Comparison of ENCODE assay signal across 15 cellular contexts in genomic region chrX:147848009-147848408, GRCh38.
A peak's percentile ranks its signal among the peaks of the same experiment; 100 is the strongest.
DNase-seq lines count a peak whose midpoint lies in the region; ATAC-seq and TF ChIP-seq lines count a peak whose summit lies in the region.
"Had no signal": no experiment of that assay in that cellular context is flagged by ENCODE, and none has a peak within 500 bp of the region (broad histone marks: within the 10 kb centered on the region; RNA-seq: fewer than 3 reads in every experiment).

No MANE protein-coding gene starts in this region.

- H3K9me3 Mint-ChIP-seq in mesothelial cell of epicardium = peaks cover 33% of the 10 kb centered on the region

- no peak overlapping the region for H3K4me3 ChIP-seq in osteoblast (ENCODE audit: insufficient read depth, low read length)
- H3K4me3 ChIP-seq: GM12878, GM23248, SJSA1 had no signal

- H3K27ac Mint-ChIP-seq in mesothelial cell of epicardium = peak overlapping the region; percentile 89

- H3K36me3 ChIP-seq in osteoblast (ENCODE audit: insufficient read depth, low read length) = no peaks in the 10 kb centered on the region
- H3K36me3 ChIP-seq: SJSA1 had no signal

- DNase-seq in ELF-1 (ENCODE audit: low read depth, low spot score) = peak; percentile 58
- DNase-seq in astrocyte of the hippocampus (ENCODE audit: low read depth, low spot score) = peak; percentile 29
- no peak for DNase-seq in mesothelial cell of epicardium (ENCODE audit: low spot score in 2 of 2, unreplicated experiment in 2 of 2)
- DNase-seq in sciatic nerve (ENCODE audit: low spot score) = no peak
- no peak for DNase-seq in osteoblast (ENCODE audit: insufficient read length, low spot score, missing footprints)
- no peak for DNase-seq in NCI-H510A (lab: John Stamatoyannopoulos, UW)
- DNase-seq: C1 segment of cervical spinal cord, GM23248, NCI-H1092, NCI-H1694 treated with DMSO at 0.1 percent for 48 hours, NCI-H82 had no signal

- H3K36me3 Mint-ChIP-seq in mesothelial cell of epicardium = peaks cover 2% of the 10 kb centered on the region

- H2AFZ ChIP-seq in osteoblast (ENCODE audit: low read length) = no peak overlapping the region
- H2AFZ ChIP-seq: GM23248 had no signal

- peaks cover 33% of the 10 kb centered on the region for H3K4me1 Mint-ChIP-seq in mesothelial cell of epicardium

- intact Hi-C loops in sciatic nerve (cut with DNase I) = no loop called here

- H3K4me1 ChIP-seq in osteoblast (ENCODE audit: insufficient read depth, low read length) = no peaks in the 10 kb centered on the region
- H3K4me1 ChIP-seq: SJSA1 had no signal

- H4K20me1 ChIP-seq in osteoblast (ENCODE audit: insufficient read depth, low read length) = no peaks in the 10 kb centered on the region

- H3K9me3 ChIP-seq in osteoblast (ENCODE audit: low read depth, low read length) = peaks cover 2% of the 10 kb centered on the region
- H3K9me3 ChIP-seq: SJSA1 had no signal

- no peak overlapping the region for H3K27ac ChIP-seq in osteoblast (ENCODE audit: low read depth, low read length)
- H3K27ac ChIP-seq: GM23248, SJSA1 had no signal

- H3K79me2 ChIP-seq in osteoblast (ENCODE audit: insufficient read depth, low read length) = no peaks in the 10 kb centered on the region

- TF ChIP-seq CTCF in mesothelial cell of epicardium (IDR thresholded peaks at IDR 0.05; ENCODE audit: unreplicated experiment) (no peak), osteoblast (IDR thresholded peaks at IDR 0.05; ENCODE audit: extremely low read depth, low read depth, low read length) (no peak)

- H3K4me2 ChIP-seq in osteoblast (ENCODE audit: insufficient read depth, low read length) = no peak overlapping the region

- ATAC-seq in sciatic nerve (peak; percentile 34), GM18868 (IDR thresholded peaks at IDR 0.05; ENCODE audit: unreplicated experiment) (no peak), GM18502 (IDR thresholded peaks at IDR 0.05; ENCODE audit: poor library complexity, unreplicated experiment) (no peak)
- ATAC-seq: GM12878 had no signal

- no peaks in the 10 kb centered on the region for H3K27me3 Mint-ChIP-seq in mesothelial cell of epicardium (ENCODE audit: low read depth)

- no peaks in the 10 kb centered on the region for H3K27me3 ChIP-seq in osteoblast (ENCODE audit: insufficient read depth, low read length)
- H3K27me3 ChIP-seq: SJSA1 had no signal

- peak overlapping the region; percentile 1 for H3K4me3 Mint-ChIP-seq in mesothelial cell of epicardium

Comparison
In these comparisons a context has a peak if more than half of its experiments do, and no peak if none do; other contexts are left out.
1. DNase-seq: peak in ELF-1 (single experiment) and astrocyte of the hippocampus (single experiment); none in mesothelial cell of epicardium (0 of 2), sciatic nerve (single experiment), osteoblast (single experiment) and NCI-H510A (single experiment).